Comparison of ENCODE assay signal across 24 cellular contexts in genomic region chr2:157315901-157316300, GRCh38. TPM values are rescaled to one million over a fixed set of nuclear protein-coding genes. Genes with fewer than 3 reads are reported as not detected.
"Had no signal": no experiment of that assay in that cellular context is flagged by ENCODE, and none has a peak within 500 bp of the region (broad histone marks: within the 10 kb centered on the region; RNA-seq: fewer than 3 reads in every experiment).

No MANE protein-coding gene starts in this region.

- H3K4me1 ChIP-seq: adrenal gland, breast epithelium had no signal

- ATAC-seq: activated CD8-positive, alpha-beta T cell treated with anti-CD3 and anti-CD28 coated beads, Interleukin-2, amount 10 ng/mL, durations not matched to agents 7 days and 5 days had no signal

- H3K4me3 ChIP-seq: adrenal gland, breast epithelium had no signal

- H3K27me3 ChIP-seq: adrenal gland, breast epithelium had no signal

- H3K27ac ChIP-seq: adrenal gland, breast epithelium had no signal

- DNase-seq: activated CD4-positive, alpha-beta T cell treated with anti-CD3 and anti-CD28 coated beads for 48 hours; activated CD4-positive, alpha-beta T cell treated with anti-CD3 and anti-CD28 coated beads, Interleukin-2, amount 50 U/mL, for 4 hours; activated CD4-positive, CD25-positive, alpha-beta regulatory T cell treated with anti-CD3 and anti-CD28 coated beads, Interleukin-2, amount 50 U/mL, for 72 hours; activated CD8-positive, alpha-beta memory T cell treated with anti-CD3 and anti-CD28 coated beads, Interleukin-2, amount 50 U/mL, for 48 hours; activated CD8-positive, alpha-beta T cell treated with anti-CD3 and anti-CD28 coated beads, Interleukin-2, amount 10 ng/mL, durations not matched to agents 7 days and 5 days; activated naive CD4-positive, alpha-beta T cell treated with anti-CD3 and anti-CD28 coated beads, Interleukin-2, amount 50 U/mL, for 16 hours; activated naive CD8-positive, alpha-beta T cell treated with anti-CD3 and anti-CD28 coated beads, Interleukin-2, amount 10 ng/mL, durations not matched to agents 7 days and 5 days; activated T-cell treated with anti-CD3 and anti-CD28 coated beads, Interleukin-2, amount 50 U/mL, for 1 hour; adrenal gland; aorta; central memory CD4-positive, alpha-beta T cell; KG1; NCI-H1092; NCI-H1417; NCI-H1694 treated with DMSO at 0.1 percent for 48 hours; NCI-H2029 treated with DMSO at 0.1 percent for 48 hours; NCI-H345; NCI-H510A; NCI-H526 treated with DMSO at 0.1 percent for 48 hours; NK-92 treated with Interleukin-12 subunit alpha and Interleukin-12 subunit beta, amount 100 ng/mL, for 24 hours; SHP77 had no signal

- H3K9me3 ChIP-seq: adrenal gland, breast epithelium had no signal

- H3K36me3 ChIP-seq: adrenal gland, breast epithelium had no signal

RNA-seq across cellular contexts. Expression of gene ERMN, which starts 9.7 kb away (rescaled TPM):
- total RNA-seq: LHCN-M2, SK-MEL-5 had no signal

RNA-seq across cellular contexts. Expression of gene GALNT5, which starts 58.4 kb away (rescaled TPM):
- total RNA-seq: activated CD8-positive, alpha-beta T cell treated with anti-CD3 and anti-CD28 coated beads, Interleukin-2, amount 10 ng/mL, durations not matched to agents 7 days and 5 days; activated naive CD8-positive, alpha-beta T cell treated with anti-CD3 and anti-CD28 coated beads, Interleukin-2, amount 10 ng/mL, durations not matched to agents 7 days and 5 days; SK-MEL-5 had no signal
